9 cellular contexts compared by ENCODE assay signal in genomic region chr4:121726642-121727268, GRCh38. TPM values are rescaled to one million over a fixed set of nuclear protein-coding genes. Genes with fewer than 3 reads are reported as not detected.
DNase-seq lines count a peak whose midpoint lies in the region; ATAC-seq and TF ChIP-seq lines count a peak whose summit lies in the region.
"Had no signal": no experiment of that assay in that cellular context is flagged by ENCODE, and none has a peak within 500 bp of the region (broad histone marks: within the 10 kb centered on the region; RNA-seq: fewer than 3 reads in every experiment).

No MANE protein-coding gene starts in this region.

- peak overlapping the region; percentile 96 for H2BK20ac ChIP-seq in IMR-90 (ENCODE audit: low read depth, low read length)

- H3K36me3 ChIP-seq in ACC112 (ENCODE audit: insufficient read depth, low read length) (no peaks in the 10 kb centered on the region), IMR-90 (ENCODE audit: control insufficient read depth, insufficient read depth, low read length) (no peaks in the 10 kb centered on the region; the same call in 1 of the 2 replicates), SK-N-SH (replicated peaks in 1 of 2; ENCODE audit: control insufficient read depth in 1 of 2, insufficient read depth in 2 of 2, low read length in 1 of 2) (no peaks in the 10 kb centered on the region)

- CTCF ChIA-PET in IMR-90 (lab: Yijun Ruan, JAX) (interaction anchor here (1.2 kb wide), 1 partner anchor 49 kb away, joined by 3 read pairs; no protein-coding TSS in a partner anchor), SK-N-SH (lab: Yijun Ruan, JAX) (interaction anchor here (1.6 kb wide), 2 partner anchors 10 to 12 kb away, joined by 5 to 6 read pairs; no protein-coding TSS in a partner anchor)

- no peaks in the 10 kb centered on the region for H3K9me2 ChIP-seq in SK-N-SH

- H3K27ac ChIP-seq in ACC112 (ENCODE audit: low read depth, low read length) (peak overlapping the region; percentile 99), IMR-90 (ENCODE audit: insufficient read depth, low read length) (0 out of 2 replicates have a peak overlapping the region, but pooled peaks have one; percentile 13), SK-N-SH (ENCODE audit: low read depth in 2 of 2, low read length in 1 of 2) (peak overlapping the region in 1 of 2 experiments; percentile 73; a peak in 2 of 4 replicates)
- H3K27ac ChIP-seq: skin epidermis had no signal

- no peaks in the 10 kb centered on the region for H3K4me1 Mint-ChIP-seq in nephron progenitor cell

- H4K20me1 ChIP-seq in IMR-90 (ENCODE audit: insufficient read depth, low read length), result no peaks in the 10 kb centered on the region
- no peaks in the 10 kb centered on the region for H4K20me1 ChIP-seq in SK-N-SH (ENCODE audit: insufficient read depth)

- H3K4me1 ChIP-seq in ACC112 (ENCODE audit: control insufficient read depth, insufficient read depth, low read length, unreplicated experiment) (peaks cover 27% of the 10 kb centered on the region), IMR-90 (ENCODE audit: control insufficient read depth, insufficient read depth, low read length) (peaks cover 7% of the 10 kb centered on the region), SK-N-SH (ENCODE audit: control insufficient read depth in 1 of 2, insufficient read depth in 2 of 2, low read depth in 1 of 2, low read length in 1 of 2) (no peaks in the 10 kb centered on the region)

- H4K5ac ChIP-seq in IMR-90 (ENCODE audit: low read depth, low read length), result peak overlapping the region; percentile 57; the same call in 1 of the 2 replicates

- H3F3A ChIP-seq in SK-N-SH (replicated peaks; ENCODE audit: insufficient read depth), result peaks cover 22% of the 10 kb centered on the region

- H2BK120ac ChIP-seq in IMR-90 (ENCODE audit: low read depth, low read length), result peak overlapping the region; percentile 95

- H4K91ac ChIP-seq in IMR-90 (ENCODE audit: insufficient read depth, low read depth, low read length), result peak overlapping the region; percentile 82

- TF ChIP-seq CTCF in IMR-90 (conservative IDR thresholded peaks at IDR 0.05; ENCODE audit: low read depth, low read length) (peak; percentile 78), SK-N-SH (IDR thresholded peaks at IDR 0.05) (peak; percentile 72), nephron progenitor cell (IDR thresholded peaks at IDR 0.05) (peak; percentile 67)

- no peak for TF ChIP-seq EP300 in SK-N-SH (IDR thresholded peaks at IDR 0.05; ENCODE audit: borderline replicate concordance in 1 of 2, low read depth in 1 of 2, low read length in 1 of 2)

- H2AFZ ChIP-seq in ACC112 (ENCODE audit: low read length, unreplicated experiment) (peak overlapping the region; percentile 81), IMR-90 (replicated peaks; ENCODE audit: low read length, poor library complexity) (peak overlapping the region; percentile 37), SK-N-SH (ENCODE audit: low read depth) (peak overlapping the region; percentile 60; the same call in 1 of the 2 replicates)

- dilution Hi-C loops in IMR-90 (cut with HindIII; ENCODE audit: low sequenced_read_pairs, unreplicated experiment), result no loop called here

- H3K79me2 ChIP-seq in ACC112 (ENCODE audit: control insufficient read depth, insufficient read depth, low read length, unreplicated experiment), result no peaks in the 10 kb centered on the region
- H3K79me2 ChIP-seq in SK-N-SH (ENCODE audit: insufficient read depth), result no peaks in the 10 kb centered on the region

- H3K9me1 ChIP-seq in IMR-90 (ENCODE audit: insufficient read depth, low read length), result peaks cover 2% of the 10 kb centered on the region; the same call in 1 of the 2 replicates

- H3K18ac ChIP-seq in IMR-90 (ENCODE audit: low read depth, low read length), result peak overlapping the region; percentile 45; the same call in 1 of the 2 replicates

- H3K9me3 Mint-ChIP-seq in nephron progenitor cell, result no peaks in the 10 kb centered on the region

- H2AK9ac ChIP-seq in IMR-90 (replicated peaks; ENCODE audit: low read depth, low read length, poor library complexity), result no peak overlapping the region

- H3K36me3 Mint-ChIP-seq in nephron progenitor cell (ENCODE audit: low read depth), result no peaks in the 10 kb centered on the region

- peaks cover 4% of the 10 kb centered on the region for H3K27me3 Mint-ChIP-seq in nephron progenitor cell (ENCODE audit: low read depth, poor library complexity)

- peak overlapping the region; percentile 95 for H2BK15ac ChIP-seq in IMR-90 (ENCODE audit: low read depth, low read length)

- intact Hi-C loops in IMR-90 (cut with micrococcal nuclease), result loop anchor here (1.0 kb wide), 1 partner anchor 29 kb away; no protein-coding TSS in a partner anchor

- POLR2A ChIA-PET in IMR-90 (lab: Charles Lee; ENCODE audit: unreplicated experiment), result no interaction called here
- POLR2A ChIA-PET in SK-N-SH (lab: Yijun Ruan, JAX), result no interaction called here

- H3K4ac ChIP-seq in IMR-90 (ENCODE audit: low read depth, low read length), result peak overlapping the region; percentile 97

- peak; percentile 80 for TF ChIP-seq RAD21 in IMR-90 (IDR thresholded peaks at IDR 0.05; ENCODE audit: low read length)
- TF ChIP-seq RAD21 in SK-N-SH (IDR thresholded peaks at IDR 0.05; ENCODE audit: low read length), result peak; percentile 73

- H3K4me3 ChIP-seq in ACC112 (ENCODE audit: low read depth, low read length) (no peak overlapping the region), IMR-90 (ENCODE audit: insufficient read depth, low read depth, low read length) (no peak overlapping the region), SK-N-SH (ENCODE audit: low read depth in 2 of 2, low read length in 1 of 2) (no peak overlapping the region; a peak in 1 of 4 replicates)
- H3K4me3 ChIP-seq: skin epidermis had no signal

- peak; percentile 100 for ATAC-seq in GM21723 (IDR thresholded peaks at IDR 0.05; ENCODE audit: unreplicated experiment)
- peak; percentile 52 for ATAC-seq in IMR-90 (ENCODE audit: low read depth)
- ATAC-seq in esophagus mucosa, result peak; percentile 76

- in situ Hi-C loops in IMR-90 (cut with MboI; ENCODE audit: low sequenced_read_pairs), result loop anchor here (25.0 kb wide), 1 partner anchor 539 kb away; no protein-coding TSS in a partner anchor

- no peaks in the 10 kb centered on the region for H3K27me3 ChIP-seq in ACC112 (ENCODE audit: insufficient read depth, low read length)
- H3K27me3 ChIP-seq in IMR-90 (ENCODE audit: control insufficient read depth, insufficient read depth, low read length), result no peaks in the 10 kb centered on the region
- H3K27me3 ChIP-seq in SK-N-SH (ENCODE audit: insufficient read depth), result no peaks in the 10 kb centered on the region

- H3K9me3 ChIP-seq in IMR-90 (ENCODE audit: control insufficient read depth, insufficient read depth, low read length) (no peaks in the 10 kb centered on the region), SK-N-SH (no peaks in the 10 kb centered on the region)

- H3K79me1 ChIP-seq in IMR-90 (ENCODE audit: low read depth in 1 of 2, low read length in 2 of 2), result peaks cover 0 to 4% of the 10 kb centered on the region in 2 experiments; a peak in 2 of 4 replicates

- TF ChIP-seq POLR2A in IMR-90 (IDR thresholded peaks at IDR 0.05; ENCODE audit: low read depth, low read length), result no peak

- H3K9ac ChIP-seq in IMR-90 (ENCODE audit: low read depth, low read length) (no peak overlapping the region), SK-N-SH (no peak overlapping the region)

- peak overlapping the region; percentile 95 for H2AK5ac ChIP-seq in IMR-90 (ENCODE audit: low read depth, low read length)

- H4K8ac ChIP-seq in IMR-90 (ENCODE audit: low read depth in 2 of 2, low read length in 2 of 2), result peak overlapping the region; percentile 19 to 86

- H2BK5ac ChIP-seq in IMR-90 (ENCODE audit: low read depth, low read length, poor library complexity, severe bottlenecking), result peak overlapping the region; percentile 90

- peak; percentile 78 for DNase-seq in ELR (ENCODE audit: low read depth)
- peak; percentile 78 for DNase-seq in IMR-90
- DNase-seq in SK-N-SH, result peak; percentile 22
- DNase-seq in nephron progenitor cell, result peak; percentile 10
- DNase-seq in stimulated activated CD4-positive, alpha-beta T cell treated with anti-CD3 and anti-CD28 coated beads, Interleukin-2, amount 100 ng/mL, for 48 hours, result no peak

- no peak overlapping the region for H3K4me3 Mint-ChIP-seq in nephron progenitor cell

- no peak overlapping the region for H3K27ac Mint-ChIP-seq in nephron progenitor cell

- no CpG with 5 or more reads among the region's 3 CpGs for WGBS in IMR-90 (ENCODE audit: extremely low coverage in 2 of 2, insufficient read length in 1 of 2), 2 experiments
- 41% methylated on average over 3 of the region's 3 CpGs for WGBS in SK-N-SH (ENCODE audit: low lambda C conversion rate)

- peak overlapping the region; percentile 59; the same call in 1 of the 2 replicates for H3K14ac ChIP-seq in IMR-90 (replicated peaks; ENCODE audit: low read depth, low read length)

- H3K4me2 ChIP-seq in IMR-90 (ENCODE audit: low read depth, low read length) (no peak overlapping the region), SK-N-SH (no peak overlapping the region)

- no TSS peak for BruUV-seq in IMR-90 (replicated peaks; lab: Mats Ljungman, UMichigan)

- no peak overlapping the region for H3K56ac ChIP-seq in IMR-90 (ENCODE audit: extremely low read depth, insufficient read depth, low read length)

- 0 out of 2 replicates have a peak overlapping the region, but pooled peaks have one; percentile 51 for H3K23ac ChIP-seq in IMR-90 (ENCODE audit: low read depth, low read length)

TF ChIP-seq in IMR-90, 13 proteins besides CTCF, POLR2A, EP300 and RAD21:
- TF ChIP-seq SMC3 (IDR thresholded peaks at IDR 0.05; ENCODE audit: low read depth, low read length) (peak; percentile 75), MAFK (IDR thresholded peaks at IDR 0.05; ENCODE audit: low read depth, low read length) (no peak)

RNA-seq across cellular contexts. Expression of gene ANXA5, which starts 30.0 kb away (rescaled TPM):
- total RNA-seq in IMR-90 (2012; rRNA removed) (780 and 1,163 TPM in 2 replicates), esophagus mucosa (96.4 TPM)
- polyA plus RNA-seq in IMR-90 (2012; rRNA removed) (1,191 and 1,448 TPM in 2 replicates), SK-N-SH (2012; rRNA removed) (379 and 420 TPM in 2 replicates)
- polyA plus RNA-seq in IMR-90 (2012; cell fraction: cytosol; rRNA removed), result 601 and 625 TPM in 2 replicates
- 243 and 845 TPM in 2 replicates for polyA plus RNA-seq in IMR-90 (2012; cell fraction: nucleus; rRNA removed; ENCODE audit: low replicate concordance)
- polyA plus RNA-seq in SK-N-SH (2012; cell fraction: cytosol; rRNA removed), result 504 and 630 TPM in 2 replicates
- polyA plus RNA-seq in SK-N-SH (2012; cell fraction: nucleus; rRNA removed), result 219 and 334 TPM in 2 replicates

RNA-seq across cellular contexts. Expression of gene SMIM43, which starts 38.2 kb away (rescaled TPM):
- 1.4 TPM in 2 replicates for total RNA-seq in IMR-90 (2012; rRNA removed)
- polyA plus RNA-seq in IMR-90 (2012; rRNA removed), result 2.0 and 2.8 TPM in 2 replicates
- polyA plus RNA-seq in IMR-90 (2012; cell fraction: cytosol; rRNA removed), result 0.68 and 0.71 TPM in 2 replicates
- polyA plus RNA-seq in IMR-90 (2012; cell fraction: nucleus; rRNA removed; ENCODE audit: low replicate concordance), result 1.1 and 4.1 TPM in 2 replicates
- polyA plus RNA-seq in SK-N-SH (2012; rRNA removed), result 37.2 and 59.1 TPM in 2 replicates
- polyA plus RNA-seq in SK-N-SH (2012; cell fraction: cytosol; rRNA removed), result 50.5 and 56.0 TPM in 2 replicates
- polyA plus RNA-seq in SK-N-SH (2012; cell fraction: nucleus; rRNA removed), result 59.9 and 106 TPM in 2 replicates
- total RNA-seq in esophagus mucosa, result not detected

Comparison
In these comparisons a context has a peak if more than half of its experiments do, and no peak if none do; other contexts are left out.
1. DNase-seq: peak in ELR (single experiment), IMR-90 (single experiment), SK-N-SH (single experiment) and nephron progenitor cell (single experiment); none in stimulated activated CD4-positive, alpha-beta T cell treated with anti-CD3 and anti-CD28 coated beads, Interleukin-2, amount 100 ng/mL, for 48 hours (0 of 2).
2. Peak in every context shown above with its lines, with median percentiles within 50 percentile points of each other: H2AFZ ChIP-seq, ATAC-seq and CTCF ChIP-seq.